Comparison of ENCODE assay signal across 13 cellular contexts in genomic region chr17:40562841-40563370, GRCh38. TPM values are rescaled to one million over a fixed set of nuclear protein-coding genes. Genes with fewer than 3 reads are reported as not detected.
DNase-seq lines count a peak whose midpoint lies in the region; ATAC-seq lines count a peak whose summit lies in the region.
"Had no signal": no experiment of that assay in that cellular context is flagged by ENCODE, and none has a peak within 500 bp of the region (broad histone marks: within the 10 kb centered on the region; RNA-seq: fewer than 3 reads in every experiment).

No MANE protein-coding gene starts in this region.

- peaks cover 28% of the 10 kb centered on the region for H3K36me3 Mint-ChIP-seq in activated naive CD4-positive, alpha-beta T cell treated with anti-CD3 and anti-CD28 coated beads, Interleukin-2, amount 50 U/mL, for 24 hours
- peaks cover 24% of the 10 kb centered on the region for H3K36me3 Mint-ChIP-seq in T-helper 17 cell (ENCODE audit: low read depth)
- H3K36me3 Mint-ChIP-seq in effector memory CD8-positive, alpha-beta T cell (ENCODE audit: insufficient read depth) = peaks cover 57% of the 10 kb centered on the region

- peak overlapping the region; percentile 48 for H3K4me3 ChIP-seq in thymus (ENCODE audit: low read length)

- H3K27ac ChIP-seq in thymus (ENCODE audit: low read depth) (peak overlapping the region; percentile 60), caudate nucleus (ENCODE audit: low read depth, low read length) (no peak overlapping the region)

- DNase-seq in activated naive CD4-positive, alpha-beta T cell treated with anti-CD3 and anti-CD28 coated beads, Interleukin-2, amount 50 U/mL, for 16 hours = no peak
- no peak for DNase-seq in T-helper 17 cell
- no peak for DNase-seq in effector memory CD8-positive, alpha-beta T cell
- no peak for DNase-seq in NCI-H446 treated with DMSO at 0.1 percent for 48 hours (lab: John Stamatoyannopoulos, UW)
- DNase-seq in caudate nucleus (lab: John Stamatoyannopoulos, UW) = no peak
- DNase-seq: cerebellar nuclear complex, hypothalamus, NCI-H1930, occipital lobe, SHP77 had no signal

- H3K9me3 ChIP-seq in T-helper 17 cell (ENCODE audit: control insufficient read depth, low read length, poor library complexity, severe bottlenecking) = no peaks in the 10 kb centered on the region
- no peaks in the 10 kb centered on the region for H3K9me3 ChIP-seq in thymus (ENCODE audit: control insufficient read depth)

- H3K4me3 Mint-ChIP-seq in activated naive CD4-positive, alpha-beta T cell treated with anti-CD3 and anti-CD28 coated beads, Interleukin-2, amount 50 U/mL, for 24 hours = peak overlapping the region; percentile 90
- H3K4me3 Mint-ChIP-seq in T-helper 17 cell = peak overlapping the region; percentile 99
- peak overlapping the region; percentile 87 to 90 for H3K4me3 Mint-ChIP-seq in effector memory CD8-positive, alpha-beta T cell

- ATAC-seq in T-helper 17 cell = no peak
- ATAC-seq in effector memory CD8-positive, alpha-beta T cell (replicated peaks) = no peak
- ATAC-seq in HG02610 (IDR thresholded peaks at IDR 0.05; ENCODE audit: unreplicated experiment) = no peak

- H3K4me1 ChIP-seq in thymus (ENCODE audit: control insufficient read depth, insufficient read depth, low read length) = peaks cover 30% of the 10 kb centered on the region

- no peaks in the 10 kb centered on the region for H3K27me3 ChIP-seq in thymus (ENCODE audit: control insufficient read depth, insufficient read depth)

- H3K27me3 Mint-ChIP-seq in activated naive CD4-positive, alpha-beta T cell treated with anti-CD3 and anti-CD28 coated beads, Interleukin-2, amount 50 U/mL, for 24 hours = no peaks in the 10 kb centered on the region
- no peaks in the 10 kb centered on the region for H3K27me3 Mint-ChIP-seq in T-helper 17 cell
- H3K27me3 Mint-ChIP-seq in effector memory CD8-positive, alpha-beta T cell = no peaks in the 10 kb centered on the region

- peaks cover 80% of the 10 kb centered on the region for H3K4me1 Mint-ChIP-seq in activated naive CD4-positive, alpha-beta T cell treated with anti-CD3 and anti-CD28 coated beads, Interleukin-2, amount 50 U/mL, for 24 hours
- H3K4me1 Mint-ChIP-seq in T-helper 17 cell = peaks cover 62% of the 10 kb centered on the region
- H3K4me1 Mint-ChIP-seq in effector memory CD8-positive, alpha-beta T cell (ENCODE audit: low read depth in 2 of 2) = peaks cover 65 to 70% of the 10 kb centered on the region in 2 donors

- no peaks in the 10 kb centered on the region for H3K36me3 ChIP-seq in thymus (ENCODE audit: control insufficient read depth, insufficient read depth)

- WGBS in thymus = 91% methylated on average over 5 of the region's 5 CpGs

- H3K9me3 Mint-ChIP-seq in activated naive CD4-positive, alpha-beta T cell treated with anti-CD3 and anti-CD28 coated beads, Interleukin-2, amount 50 U/mL, for 24 hours = no peaks in the 10 kb centered on the region
- H3K9me3 Mint-ChIP-seq in effector memory CD8-positive, alpha-beta T cell = no peaks in the 10 kb centered on the region

- H3K27ac Mint-ChIP-seq in activated naive CD4-positive, alpha-beta T cell treated with anti-CD3 and anti-CD28 coated beads, Interleukin-2, amount 50 U/mL, for 24 hours = peak overlapping the region; percentile 98
- peak overlapping the region; percentile 100 for H3K27ac Mint-ChIP-seq in T-helper 17 cell
- peak overlapping the region; percentile 94 to 97 for H3K27ac Mint-ChIP-seq in effector memory CD8-positive, alpha-beta T cell

RNA-seq across cellular contexts. Expression of gene CCR7, which starts 2.4 kb away (rescaled TPM):
- 100 to 1,000 TPM; 165 to 182 TPM for total RNA-seq in T-helper 17 cell
- 102 TPM for polyA plus RNA-seq in thymus
- total RNA-seq: occipital lobe had no signal
